8 cellular contexts compared by ENCODE assay signal in the genomic region with DNA sequence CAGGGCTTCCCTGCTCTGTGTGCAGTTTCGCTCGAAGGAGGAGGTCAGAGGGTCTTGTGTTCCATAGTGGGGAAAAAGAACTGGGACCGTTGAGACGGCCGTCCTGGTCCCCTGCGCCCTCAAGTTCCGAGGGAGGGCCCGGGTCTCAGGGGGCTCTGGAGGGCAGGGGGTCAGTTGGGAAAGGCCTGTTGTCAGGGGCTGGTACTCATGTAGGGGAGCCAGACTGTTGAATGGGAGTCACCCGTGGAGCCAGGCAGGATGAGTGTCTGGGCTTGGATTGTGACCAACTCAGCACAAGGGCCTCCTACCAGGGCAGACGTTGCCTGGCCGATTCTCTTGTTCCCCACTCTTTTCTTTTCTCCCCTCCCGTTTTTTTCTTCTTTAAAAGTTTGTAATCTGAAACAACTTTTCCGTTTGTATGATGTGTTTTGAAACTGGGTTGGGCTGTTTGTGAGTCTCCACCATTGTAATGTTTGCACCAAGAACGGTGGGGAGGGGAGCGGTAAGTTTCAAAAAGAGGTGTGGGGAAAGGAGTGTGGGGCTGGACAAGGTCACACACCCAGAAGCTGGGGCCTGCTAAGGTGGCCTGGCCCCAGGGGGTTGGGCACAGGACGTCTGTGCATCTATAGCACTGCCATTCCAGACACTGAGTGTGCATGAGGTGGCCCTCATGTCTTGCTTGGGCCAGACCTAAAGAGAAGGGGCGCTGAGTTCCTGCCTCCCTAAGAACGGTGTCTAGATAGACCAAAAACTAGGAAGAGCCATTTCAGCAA. TPM values are rescaled to one million over a fixed set of nuclear protein-coding genes. Genes with fewer than 3 reads are reported as not detected.
DNase-seq lines count a peak whose midpoint lies in the region; ATAC-seq and TF ChIP-seq lines count a peak whose summit lies in the region.

No MANE protein-coding gene starts in this region.

- intact Hi-C loops in CD4-positive, alpha-beta T cell (cut with DNase I, micrococcal nuclease) = loop anchor here in 1 of 2 experiments (2.0 kb wide), 1 partner anchor 64 kb away; no protein-coding TSS in a partner anchor
- intact Hi-C loops in activated T-helper 1 cell treated with anti-CD3 and anti-CD28 coated beads, Interleukin-12 subunit alpha, Interleukin-12 subunit beta, Interleukin-2, Interleukin-4 antibody, amounts not matched to agents 30 ng/mL and 10 ng/mL and 1 ng/mL, durations not matched to agents 14 hours and 24 hours and 36 hours (cut with micrococcal nuclease) = loop anchor here (1.0 to 5.0 kb wide), 7 partner anchors 9 to 292 kb away; a partner anchor contains a TSS

- no peaks in the 10 kb centered on the region for H3K36me3 ChIP-seq in neutrophil

- H3K36me3 Mint-ChIP-seq in CD4-positive, alpha-beta T cell (ENCODE audit: low read depth) = peaks cover 17% of the 10 kb centered on the region
- H3K36me3 Mint-ChIP-seq in activated T-helper 1 cell treated with anti-CD3 and anti-CD28 coated beads, Interleukin-12 subunit alpha, Interleukin-12 subunit beta, Interleukin-2, Interleukin-4 antibody, amounts not matched to agents 30 ng/mL and 10 ng/mL and 1 ng/mL, durations not matched to agents 14 hours and 24 hours and 36 hours (ENCODE audit: low read depth) = peaks cover 19% of the 10 kb centered on the region

- peak overlapping the region; percentile 90 for H3K27ac Mint-ChIP-seq in CD4-positive, alpha-beta T cell
- H3K27ac Mint-ChIP-seq in activated T-helper 1 cell treated with anti-CD3 and anti-CD28 coated beads, Interleukin-12 subunit alpha, Interleukin-12 subunit beta, Interleukin-2, Interleukin-4 antibody, amounts not matched to agents 30 ng/mL and 10 ng/mL and 1 ng/mL, durations not matched to agents 14 hours and 24 hours and 36 hours = peak overlapping the region; percentile 98

- peak in 2 of 10 experiments; percentile 16 to 22 for DNase-seq in CD4-positive, alpha-beta T cell
- DNase-seq in HS-27A (ENCODE audit: low read depth) (peak; percentile 36), fibroblast of the conjunctiva (ENCODE audit: low read depth) (peak; percentile 59), SHP77 treated with DMSO at 0.1 percent for 48 hours (lab: John Stamatoyannopoulos, UW) (no peak), putamen (ENCODE audit: low spot score) (no peak)
- DNase-seq in activated T-helper 1 cell treated with anti-CD3 and anti-CD28 coated beads, Interleukin-12 subunit alpha, Interleukin-12 subunit beta, Interleukin-2, Interleukin-4 antibody, amounts not matched to agents 30 ng/mL and 10 ng/mL and 1 ng/mL, durations not matched to agents 14 hours and 24 hours and 36 hours (ENCODE audit: low spot score) = no peak

- peaks cover 64% of the 10 kb centered on the region for H3K4me1 Mint-ChIP-seq in CD4-positive, alpha-beta T cell (ENCODE audit: low read depth)
- peaks cover 65% of the 10 kb centered on the region for H3K4me1 Mint-ChIP-seq in activated T-helper 1 cell treated with anti-CD3 and anti-CD28 coated beads, Interleukin-12 subunit alpha, Interleukin-12 subunit beta, Interleukin-2, Interleukin-4 antibody, amounts not matched to agents 30 ng/mL and 10 ng/mL and 1 ng/mL, durations not matched to agents 14 hours and 24 hours and 36 hours (ENCODE audit: low read depth)

- no peaks in the 10 kb centered on the region for H3K9me3 ChIP-seq in CD4-positive, alpha-beta T cell (ENCODE audit: control insufficient read depth, low read length)
- H3K9me3 ChIP-seq in neutrophil = no peaks in the 10 kb centered on the region

- peaks cover 41 to 43% of the 10 kb centered on the region in 2 experiments for H3K4me1 ChIP-seq in neutrophil (ENCODE audit: control insufficient read depth in 1 of 2, insufficient read depth in 1 of 2, low read depth in 1 of 2, low read length in 1 of 2)

- peak overlapping the region; percentile 79 for H3K27ac ChIP-seq in CD4-positive, alpha-beta T cell (ENCODE audit: low read depth, low read length)
- peak overlapping the region; percentile 92 for H3K27ac ChIP-seq in neutrophil

- no peaks in the 10 kb centered on the region for H3K9me3 Mint-ChIP-seq in CD4-positive, alpha-beta T cell
- H3K9me3 Mint-ChIP-seq in activated T-helper 1 cell treated with anti-CD3 and anti-CD28 coated beads, Interleukin-12 subunit alpha, Interleukin-12 subunit beta, Interleukin-2, Interleukin-4 antibody, amounts not matched to agents 30 ng/mL and 10 ng/mL and 1 ng/mL, durations not matched to agents 14 hours and 24 hours and 36 hours = no peaks in the 10 kb centered on the region

- H3K27me3 ChIP-seq in CD4-positive, alpha-beta T cell (ENCODE audit: control insufficient read depth, insufficient read depth, low read length) = no peaks in the 10 kb centered on the region
- H3K27me3 ChIP-seq in neutrophil = no peaks in the 10 kb centered on the region

- peak overlapping the region; percentile 77 to 92 for H3K4me3 ChIP-seq in neutrophil (ENCODE audit: low read depth in 1 of 2, low read length in 1 of 2)

- H3K27me3 Mint-ChIP-seq in CD4-positive, alpha-beta T cell = no peaks in the 10 kb centered on the region
- no peaks in the 10 kb centered on the region for H3K27me3 Mint-ChIP-seq in activated T-helper 1 cell treated with anti-CD3 and anti-CD28 coated beads, Interleukin-12 subunit alpha, Interleukin-12 subunit beta, Interleukin-2, Interleukin-4 antibody, amounts not matched to agents 30 ng/mL and 10 ng/mL and 1 ng/mL, durations not matched to agents 14 hours and 24 hours and 36 hours (ENCODE audit: insufficient read depth)

- CTCF ChIA-PET in CD4-positive, alpha-beta T cell (lab: Charles Lee) = interaction anchor here (3.6 kb wide), 1 partner anchor 75 kb away, joined by 18 read pairs; no protein-coding TSS in a partner anchor

- H3K4me3 Mint-ChIP-seq in CD4-positive, alpha-beta T cell = peak overlapping the region; percentile 97
- peak overlapping the region; percentile 98 for H3K4me3 Mint-ChIP-seq in activated T-helper 1 cell treated with anti-CD3 and anti-CD28 coated beads, Interleukin-12 subunit alpha, Interleukin-12 subunit beta, Interleukin-2, Interleukin-4 antibody, amounts not matched to agents 30 ng/mL and 10 ng/mL and 1 ng/mL, durations not matched to agents 14 hours and 24 hours and 36 hours

- no peak for TF ChIP-seq CTCF in CD4-positive, alpha-beta T cell (IDR thresholded peaks at IDR 0.05)
- no peak for TF ChIP-seq CTCF in neutrophil (IDR thresholded peaks at IDR 0.05)

- peak; percentile 40 for ATAC-seq in CD4-positive, alpha-beta T cell (ENCODE audit: poor library complexity)
- no peak for ATAC-seq in HG02571 (IDR thresholded peaks at IDR 0.05; ENCODE audit: unreplicated experiment)

- POLR2A ChIA-PET in CD4-positive, alpha-beta T cell (lab: Charles Lee) = interaction anchor here (0.6 to 3.1 kb wide), 9 partner anchors 9 to 75 kb away, joined by 3 to 24 read pairs (median 12); no protein-coding TSS in a partner anchor

RNA-seq across cellular contexts. Expression of a gene that starts 1.1 kb away (rescaled TPM):
- total RNA-seq in CD4-positive, alpha-beta T cell = 10 to 100 TPM; 31.5 to 35.2 TPM
- total RNA-seq in activated T-helper 1 cell treated with anti-CD3 and anti-CD28 coated beads, Interleukin-12 subunit alpha, Interleukin-12 subunit beta, Interleukin-2, Interleukin-4 antibody, amounts not matched to agents 30 ng/mL and 10 ng/mL and 1 ng/mL, durations not matched to agents 14 hours and 24 hours and 36 hours = 50.6 and 59.7 TPM in 2 replicates

Comparison
In these comparisons a context has a peak if more than half of its experiments do, and no peak if none do; other contexts are left out.
1. DNase-seq: peak in HS-27A (single experiment) and fibroblast of the conjunctiva (single experiment); none in activated T-helper 1 cell treated with anti-CD3 and anti-CD28 coated beads, Interleukin-12 subunit alpha, Interleukin-12 subunit beta, Interleukin-2, Interleukin-4 antibody, amounts not matched to agents 30 ng/mL and 10 ng/mL and 1 ng/mL, durations not matched to agents 14 hours and 24 hours and 36 hours (single experiment), SHP77 treated with DMSO at 0.1 percent for 48 hours (single experiment) and putamen (single experiment).